In the genomic region with DNA sequence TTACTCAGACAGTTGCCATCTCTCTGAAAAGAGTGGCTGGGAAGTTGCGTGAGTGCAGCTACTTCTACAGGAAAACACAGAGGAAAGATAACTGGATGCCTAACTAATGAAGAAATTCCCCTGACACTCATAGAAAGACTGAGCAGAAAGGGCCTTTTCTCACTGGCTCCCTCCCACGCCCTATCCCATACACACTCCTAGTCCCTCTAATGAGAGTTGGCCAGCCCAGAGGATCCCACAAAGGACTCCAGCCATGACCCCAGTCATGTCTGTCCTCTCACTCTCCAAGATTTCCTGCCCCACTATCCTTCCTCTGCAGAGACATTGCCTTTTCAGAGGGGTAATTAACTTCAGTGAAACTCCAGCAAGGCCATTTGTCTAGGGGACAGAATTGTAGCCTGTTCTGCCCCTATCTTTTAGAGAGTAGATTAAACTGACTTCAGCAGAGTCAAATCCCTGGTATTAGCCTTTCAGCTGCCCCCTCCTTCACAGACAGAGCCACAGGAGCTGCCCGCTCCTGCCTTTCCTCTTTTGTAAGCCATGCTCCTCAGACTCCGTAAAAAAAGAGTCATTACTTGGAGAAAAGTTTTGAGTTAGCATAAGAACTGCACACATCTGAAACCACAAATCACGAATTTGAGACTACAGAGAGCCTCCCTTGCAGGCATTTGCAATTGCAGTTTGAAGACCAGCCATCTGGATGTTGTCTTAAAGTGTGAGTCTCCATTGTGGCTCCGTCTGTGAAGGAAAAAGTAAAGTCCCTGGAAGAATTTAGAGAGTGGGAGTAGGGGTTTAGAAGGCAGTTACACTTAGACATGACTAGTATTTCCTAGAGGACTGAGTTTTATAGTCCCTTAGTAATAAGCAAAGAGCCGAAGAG, we compare ENCODE assay signal across 23 cellular contexts.
DNase-seq lines count a peak whose midpoint lies in the region; ATAC-seq and TF ChIP-seq lines count a peak whose summit lies in the region.
"Had no signal": no experiment of that assay in that cellular context is flagged by ENCODE, and none has a peak within 500 bp of the region (broad histone marks: within the 10 kb centered on the region; RNA-seq: fewer than 3 reads in every experiment).

No MANE protein-coding gene starts in this region.

- peak overlapping the region; percentile 29 to 48 (median 32) for H3K4me3 Mint-ChIP-seq in nephron
- H3K4me3 Mint-ChIP-seq: activated T-cell treated with anti-CD3 and anti-CD28 coated beads, Interleukin-2, amount 50 U/mL, for 72 hours; CD8-positive, alpha-beta T cell; T-helper 17 cell had no signal

- H3K9me3 Mint-ChIP-seq in nephron: no peaks in the 10 kb centered on the region
- H3K9me3 Mint-ChIP-seq: CD8-positive, alpha-beta T cell had no signal

- no peaks in the 10 kb centered on the region for H3K9me3 ChIP-seq in BLaER1
- H3K9me3 ChIP-seq in WERI-Rb-1 (ENCODE audit: severe bottlenecking): no peaks in the 10 kb centered on the region
- no peaks in the 10 kb centered on the region for H3K9me3 ChIP-seq in cardiac muscle cell (ENCODE audit: low read depth)
- H3K9me3 ChIP-seq: SJSA1 had no signal

- H3K27me3 ChIP-seq in BLaER1 (no peaks in the 10 kb centered on the region), WERI-Rb-1 (ENCODE audit: insufficient read depth, low read depth, severe bottlenecking) (no peaks in the 10 kb centered on the region), cardiac muscle cell (no peaks in the 10 kb centered on the region)
- H3K27me3 ChIP-seq: brain microvascular endothelial cell, SJSA1 had no signal

- DNase-seq in WERI-Rb-1 (peak; percentile 65), cardiac muscle cell (ENCODE audit: low read depth in 1 of 2, low spot score in 1 of 2) (peak in 1 of 2 donors; percentile 50), midbrain (lab: John Stamatoyannopoulos, UW) (no peak), GOT3 (lab: John Stamatoyannopoulos, UW) (no peak)
- DNase-seq: activated CD8-positive, alpha-beta memory T cell treated with anti-CD3 and anti-CD28 coated beads for 24 hours; activated T-cell treated with anti-CD3 and anti-CD28 coated beads, Interleukin-2, amount 50 U/mL, for 72 hours; brain microvascular endothelial cell; CD8-positive, alpha-beta T cell; dorsolateral prefrontal cortex; EL; HCEC 1CT; NCI-H2107; PC-3; stimulated activated CD4-positive, alpha-beta T cell treated with anti-CD3 and anti-CD28 coated beads, Interleukin-2, amount 100 ng/mL, for 24 hours; T-helper 17 cell had no signal

- H3K4me3 ChIP-seq in BLaER1 (no peak overlapping the region), WERI-Rb-1 (ENCODE audit: low read depth, low read length) (peak overlapping the region; percentile 51), cardiac muscle cell (no peak overlapping the region)
- H3K4me3 ChIP-seq: K562, SJSA1 had no signal

- peaks cover 78% of the 10 kb centered on the region for H3K4me1 ChIP-seq in BLaER1
- peaks cover 12% of the 10 kb centered on the region for H3K4me1 ChIP-seq in cardiac muscle cell (ENCODE audit: low read depth)
- H3K4me1 ChIP-seq: SJSA1 had no signal

- H3K27ac Mint-ChIP-seq in nephron: peak overlapping the region; percentile 96 to 99 (median 99)
- H3K27ac Mint-ChIP-seq: activated naive CD4-positive, alpha-beta T cell treated with anti-CD3 and anti-CD28 coated beads, Interleukin-2, amount 50 U/mL, for 72 hours; activated T-cell treated with anti-CD3 and anti-CD28 coated beads, Interleukin-2, amount 50 U/mL, for 72 hours; CD8-positive, alpha-beta T cell; T-helper 17 cell had no signal

- H3K36me3 Mint-ChIP-seq in nephron (ENCODE audit: low read depth): no peaks in the 10 kb centered on the region
- H3K36me3 Mint-ChIP-seq: activated naive CD4-positive, alpha-beta T cell treated with anti-CD3 and anti-CD28 coated beads, Interleukin-2, amount 50 U/mL, for 72 hours; CD8-positive, alpha-beta T cell had no signal

- no peak overlapping the region for H3K9ac ChIP-seq in BLaER1

- TF ChIP-seq CTCF in WERI-Rb-1 (IDR thresholded peaks at IDR 0.05; ENCODE audit: low read depth, low read length) (no peak), cardiac muscle cell (IDR thresholded peaks at IDR 0.05; ENCODE audit: low read depth, low read length) (no peak), nephron (IDR thresholded peaks at IDR 0.05; ENCODE audit: unreplicated experiment in 3 of 3) (no peak)

- ATAC-seq in HG03565 (IDR thresholded peaks at IDR 0.05; ENCODE audit: unreplicated experiment) (no peak), GM21526 (IDR thresholded peaks at IDR 0.05; ENCODE audit: low FRiP score, unreplicated experiment) (no peak)
- ATAC-seq: activated naive CD4-positive, alpha-beta T cell treated with anti-CD3 and anti-CD28 coated beads, Interleukin-2, amount 50 U/mL, for 72 hours; activated T-cell treated with anti-CD3 and anti-CD28 coated beads, Interleukin-2, amount 50 U/mL, for 72 hours; CD8-positive, alpha-beta T cell; esophagus mucosa; K562; PC-3; T-helper 17 cell had no signal

- no peaks in the 10 kb centered on the region for H3K36me3 ChIP-seq in BLaER1
- no peaks in the 10 kb centered on the region for H3K36me3 ChIP-seq in WERI-Rb-1
- H3K36me3 ChIP-seq in cardiac muscle cell: no peaks in the 10 kb centered on the region
- H3K36me3 ChIP-seq: brain microvascular endothelial cell, SJSA1 had no signal

- H3K27me3 Mint-ChIP-seq in nephron (ENCODE audit: low read depth): no peaks in the 10 kb centered on the region
- H3K27me3 Mint-ChIP-seq: T-helper 17 cell had no signal

- no peaks in the 10 kb centered on the region for H4K20me1 ChIP-seq in BLaER1

- H3K27ac ChIP-seq in BLaER1 (no peak overlapping the region), WERI-Rb-1 (peak overlapping the region; percentile 82), cardiac muscle cell (peak overlapping the region; percentile 69)
- H3K27ac ChIP-seq: brain microvascular endothelial cell, dorsolateral prefrontal cortex, SJSA1 had no signal

- H3K4me1 Mint-ChIP-seq in nephron: peaks cover 47% of the 10 kb centered on the region
- H3K4me1 Mint-ChIP-seq: T-helper 17 cell had no signal

- H3K4me2 ChIP-seq in BLaER1: peak overlapping the region; percentile 79
